ENCODE assay signal across 24 cellular contexts in genomic region chr10:95462740-95463667, GRCh38.
DNase-seq lines count a peak whose midpoint lies in the region; ATAC-seq, FAIRE-seq and TF ChIP-seq lines count a peak whose summit lies in the region.
"Had no signal": no experiment of that assay in that cellular context is flagged by ENCODE, and none has a peak within 500 bp of the region (broad histone marks: within the 10 kb centered on the region; RNA-seq: fewer than 3 reads in every experiment).

No MANE protein-coding gene starts in this region.

- no peaks in the 10 kb centered on the region for H4K20me1 ChIP-seq in endothelial cell of umbilical vein (replicated peaks; ENCODE audit: control insufficient read depth, extremely low read depth, insufficient read depth, low read length)

- TF ChIP-seq CTCF in endothelial cell of umbilical vein (IDR thresholded peaks at IDR 0.05; ENCODE audit: extremely low read depth in 1 of 2, insufficient read depth in 1 of 2, low read depth in 1 of 2, low read length in 2 of 2): no peak
- no peak for TF ChIP-seq CTCF in right lobe of liver (IDR thresholded peaks at IDR 0.05)
- no peak for TF ChIP-seq CTCF in stomach (IDR thresholded peaks at IDR 0.05)

- CTCF ChIA-PET in endothelial cell of umbilical vein (lab: Charles Lee): no interaction called here

- peaks cover 8% of the 10 kb centered on the region for H3K4me1 ChIP-seq in endothelial cell of umbilical vein (ENCODE audit: control insufficient read depth, extremely low read depth, insufficient read depth, low read length)
- H3K4me1 ChIP-seq in right lobe of liver: peaks cover 0 to 40% (median 17%) of the 10 kb centered on the region in 4 donors
- peaks cover 7 to 73% (median 45%) of the 10 kb centered on the region in 4 donors for H3K4me1 ChIP-seq in stomach

- dilution Hi-C loops in endothelial cell of umbilical vein (cut with MboI; ENCODE audit: extremely low pct_ligation_motif_present, low sequenced_read_pairs): no loop called here

- H3K4me3 ChIP-seq in endothelial cell of umbilical vein (replicated peaks in 1 of 3; ENCODE audit: insufficient read depth in 1 of 3, low read depth in 1 of 3, low read length in 3 of 3) (no peak overlapping the region), right lobe of liver (no peak overlapping the region), stomach (no peak overlapping the region)
- H3K4me3 ChIP-seq: hepatocyte, pancreas, skin epidermis had no signal

- ATAC-seq in right lobe of liver (peak in 1 of 4 donors; percentile 17), GM18861 (IDR thresholded peaks at IDR 0.05; ENCODE audit: unreplicated experiment) (no peak)
- no peak for ATAC-seq in stimulated activated naive CD8-positive, alpha-beta T cell treated with anti-CD3 and anti-CD28 coated beads, Interleukin-15, Interleukin-2, amounts not matched to agents 100 U/mL and 50 U/mL, for 24 hours
- ATAC-seq: activated CD8-positive, alpha-beta T cell treated with anti-CD3 and anti-CD28 coated beads, Interleukin-2, amount 10 ng/mL, durations not matched to agents 7 days and 5 days; natural killer cell treated with Interleukin-12 subunit alpha and Interleukin-12 subunit beta and Interleukin-15 and Interleukin-18, amount 100 ng/mL, for 72 hours had no signal

- no peak overlapping the region for H3K4me2 ChIP-seq in endothelial cell of umbilical vein (ENCODE audit: insufficient read depth, low read length)
- H3K4me2 ChIP-seq: hepatocyte had no signal

- POLR2A ChIA-PET in endothelial cell of umbilical vein (lab: Charles Lee): no interaction called here

- BruUV-seq in endothelial cell of umbilical vein (replicated peaks; lab: Mats Ljungman, UMichigan): no TSS peak

- FAIRE-seq in endothelial cell of umbilical vein (lab: Jason Lieb, UNC): peak; percentile 8
- FAIRE-seq: pancreas, urothelium cell line had no signal

- H3K36me3 ChIP-seq in endothelial cell of umbilical vein (ENCODE audit: control insufficient read depth in 2 of 2, extremely low read depth in 1 of 2, insufficient read depth in 2 of 2, low read length in 2 of 2): no peaks in the 10 kb centered on the region
- no peaks in the 10 kb centered on the region for H3K36me3 ChIP-seq in right lobe of liver
- H3K36me3 ChIP-seq in stomach: peaks cover 0 to 4% (median 0%) of the 10 kb centered on the region in 4 donors
- H3K36me3 ChIP-seq: pancreas had no signal

- H3K27me3 ChIP-seq in endothelial cell of umbilical vein (ENCODE audit: control insufficient read depth in 2 of 2, insufficient read depth in 2 of 2, low read length in 2 of 2): peaks cover 0 to 2% of the 10 kb centered on the region in 2 experiments
- H3K27me3 ChIP-seq in right lobe of liver: no peaks in the 10 kb centered on the region
- no peaks in the 10 kb centered on the region for H3K27me3 ChIP-seq in stomach
- H3K27me3 ChIP-seq: hepatocyte, pancreas had no signal

- DNase-seq in NCI-H69 (lab: John Stamatoyannopoulos, UW) (peak; percentile 16), endothelial cell of umbilical vein (ENCODE audit: low read depth, low spot score) (no peak), right lobe of liver (no peak), stomach (no peak), NCI-H2029 treated with DMSO at 0.1 percent for 48 hours (lab: John Stamatoyannopoulos, UW) (no peak), OCI-M1 (lab: John Stamatoyannopoulos, UW) (no peak)
- DNase-seq in stimulated activated naive CD8-positive, alpha-beta T cell treated with anti-CD3 and anti-CD28 coated beads, Interleukin-15, Interleukin-2, amounts not matched to agents 100 U/mL and 50 U/mL, for 24 hours: no peak
- DNase-seq: activated CD4-positive, CD25-positive, alpha-beta regulatory T cell treated with anti-CD3 and anti-CD28 coated beads, Interleukin-2, amount 50 U/mL, for 72 hours; activated CD8-positive, alpha-beta T cell treated with anti-CD3 and anti-CD28 coated beads, Interleukin-2, amount 10 ng/mL, durations not matched to agents 7 days and 5 days; activated naive CD4-positive, alpha-beta T cell treated with anti-CD3 and anti-CD28 coated beads, Interleukin-2, amount 10 ng/mL, durations not matched to agents 7 days and 5 days; activated T-cell treated with anti-CD3 and anti-CD28 coated beads, Interleukin-2, amount 50 U/mL, for 24 hours; anterior cingulate cortex; C1 segment of cervical spinal cord; NCI-H2171; NCI-H774; pancreas; SHP77; stimulated activated CD4-positive, alpha-beta T cell treated with anti-CD3 and anti-CD28 coated beads, Interleukin-2, amount 100 ng/mL, for 48 hours; SW 1271 had no signal

- no peaks in the 10 kb centered on the region for H3K79me2 ChIP-seq in endothelial cell of umbilical vein (ENCODE audit: control insufficient read depth, insufficient read depth, low read length)

- no peak overlapping the region for H3K9ac ChIP-seq in endothelial cell of umbilical vein (replicated peaks; ENCODE audit: extremely low read depth, insufficient read depth, low read length)

- H3K27ac ChIP-seq in endothelial cell of umbilical vein (ENCODE audit: insufficient read depth, low read depth, low read length) (no peak overlapping the region), right lobe of liver (peak overlapping the region in 2 of 3 donors; percentile 32 to 34), stomach (peak overlapping the region in 4 of 5 donors; percentile 33 to 95 (median 67))
- H3K27ac ChIP-seq: hepatocyte, pancreas, skin epidermis had no signal

- intact Hi-C loops in endothelial cell of umbilical vein (cut with micrococcal nuclease): no loop called here
- intact Hi-C loops in right lobe of liver (cut with DNase I): no loop called here
- intact Hi-C loops in stomach (cut with DNase I; ENCODE audit: low total_unique reads): no loop called here

- 60% methylated on average over 1 of the region's 1 CpG for WGBS in right lobe of liver (ENCODE audit: insufficient coverage, low coverage, low lambda C conversion rate, missing lambda C conversion rate)
- WGBS in stomach, 5 donors: 57 to 71% (median 64%) methylated on average over 1 of the region's 1 CpG

- no peaks in the 10 kb centered on the region for H3K9me3 ChIP-seq in endothelial cell of umbilical vein (replicated peaks; ENCODE audit: control insufficient read depth, insufficient read depth, low read length)
- H3K9me3 ChIP-seq in right lobe of liver: no peaks in the 10 kb centered on the region
- H3K9me3 ChIP-seq in stomach: no peaks in the 10 kb centered on the region
- H3K9me3 ChIP-seq: pancreas had no signal

- H2AFZ ChIP-seq in endothelial cell of umbilical vein (ENCODE audit: low read depth, low read length): no peak overlapping the region
- H2AFZ ChIP-seq: hepatocyte had no signal

- TF ChIP-seq EP300 in stomach (IDR thresholded peaks at IDR 0.05): no peak

- TF ChIP-seq POLR2A in endothelial cell of umbilical vein (IDR thresholded peaks at IDR 0.05; ENCODE audit: low read depth, low read length) (no peak), right lobe of liver (IDR thresholded peaks at IDR 0.05) (no peak), stomach (IDR thresholded peaks at IDR 0.05) (no peak)

- no peaks in the 10 kb centered on the region for H3K9me1 ChIP-seq in endothelial cell of umbilical vein (replicated peaks; ENCODE audit: control insufficient read depth, extremely low read depth, insufficient read depth, low read length)

TF ChIP-seq in endothelial cell of umbilical vein, 7 proteins besides CTCF, POLR2A, EP300 and RAD21:
- TF ChIP-seq GATA2 (IDR thresholded peaks at IDR 0.05; ENCODE audit: insufficient read depth, insufficient read length, low read depth, low read length) (no peak), POLR2AphosphoS5 (IDR thresholded peaks at IDR 0.05; ENCODE audit: insufficient read depth, low read depth, low read length) (no peak), JUN (IDR thresholded peaks at IDR 0.05; ENCODE audit: borderline replicate concordance, insufficient read depth, insufficient read length, low read depth) (no peak), EZH2 (IDR thresholded peaks at IDR 0.05; ENCODE audit: borderline replicate concordance, low read depth, low read length, severe bottlenecking) (no peak), MYC (IDR thresholded peaks at IDR 0.05; ENCODE audit: low read depth, low read length) (no peak), FOS (IDR thresholded peaks at IDR 0.05; ENCODE audit: borderline replicate concordance, insufficient read depth, low read length) (no peak)
- TF ChIP-seq, protein P1, sequence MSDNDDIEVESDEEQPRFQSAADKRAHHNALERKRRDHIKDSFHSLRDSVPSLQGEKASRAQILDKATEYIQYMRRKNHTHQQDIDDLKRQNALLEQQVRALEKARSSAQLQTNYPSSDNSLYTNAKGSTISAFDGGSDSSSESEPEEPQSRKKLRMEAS (IDR thresholded peaks at IDR 0.05; ENCODE audit: insufficient read depth, insufficient read length): no peak
